Comparison of ENCODE assay signal across 1 cellular context in the genomic region with DNA sequence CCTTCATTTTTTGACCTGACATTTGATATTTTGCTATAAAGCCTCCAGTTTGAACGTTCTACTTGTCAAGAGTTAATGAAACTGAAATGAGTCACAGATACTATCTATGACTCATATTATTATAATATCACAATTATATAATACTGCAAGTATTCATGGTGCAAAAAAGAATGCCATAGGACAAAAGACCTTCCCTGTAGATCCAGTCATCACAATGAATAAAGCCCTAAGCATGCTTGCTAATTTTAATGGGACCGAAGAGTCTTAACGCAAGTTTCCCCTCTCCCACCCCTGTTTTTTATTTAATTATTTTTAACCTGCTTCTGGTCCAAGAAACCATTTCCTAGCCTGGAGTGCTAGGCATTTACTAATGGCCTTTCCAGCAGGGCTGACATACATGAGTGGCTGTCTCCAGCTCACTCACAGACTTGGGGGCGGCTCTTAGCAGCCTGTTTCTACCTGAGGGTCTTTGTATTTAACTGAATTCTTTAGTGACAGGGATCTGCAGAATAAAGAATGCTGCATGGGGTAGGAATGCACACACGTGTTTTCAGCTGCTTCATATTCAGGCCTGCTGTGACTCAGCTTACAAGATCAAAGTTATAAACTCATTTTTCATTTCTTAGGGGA.
TF ChIP-seq lines count a peak whose summit lies in the region.

No MANE protein-coding gene starts in this region.

TF ChIP-seq in HepG2, 621 proteins besides CTCF, POLR2A, EP300 and RAD21 (continued from another document):
- TF ChIP-seq, protein P1, sequence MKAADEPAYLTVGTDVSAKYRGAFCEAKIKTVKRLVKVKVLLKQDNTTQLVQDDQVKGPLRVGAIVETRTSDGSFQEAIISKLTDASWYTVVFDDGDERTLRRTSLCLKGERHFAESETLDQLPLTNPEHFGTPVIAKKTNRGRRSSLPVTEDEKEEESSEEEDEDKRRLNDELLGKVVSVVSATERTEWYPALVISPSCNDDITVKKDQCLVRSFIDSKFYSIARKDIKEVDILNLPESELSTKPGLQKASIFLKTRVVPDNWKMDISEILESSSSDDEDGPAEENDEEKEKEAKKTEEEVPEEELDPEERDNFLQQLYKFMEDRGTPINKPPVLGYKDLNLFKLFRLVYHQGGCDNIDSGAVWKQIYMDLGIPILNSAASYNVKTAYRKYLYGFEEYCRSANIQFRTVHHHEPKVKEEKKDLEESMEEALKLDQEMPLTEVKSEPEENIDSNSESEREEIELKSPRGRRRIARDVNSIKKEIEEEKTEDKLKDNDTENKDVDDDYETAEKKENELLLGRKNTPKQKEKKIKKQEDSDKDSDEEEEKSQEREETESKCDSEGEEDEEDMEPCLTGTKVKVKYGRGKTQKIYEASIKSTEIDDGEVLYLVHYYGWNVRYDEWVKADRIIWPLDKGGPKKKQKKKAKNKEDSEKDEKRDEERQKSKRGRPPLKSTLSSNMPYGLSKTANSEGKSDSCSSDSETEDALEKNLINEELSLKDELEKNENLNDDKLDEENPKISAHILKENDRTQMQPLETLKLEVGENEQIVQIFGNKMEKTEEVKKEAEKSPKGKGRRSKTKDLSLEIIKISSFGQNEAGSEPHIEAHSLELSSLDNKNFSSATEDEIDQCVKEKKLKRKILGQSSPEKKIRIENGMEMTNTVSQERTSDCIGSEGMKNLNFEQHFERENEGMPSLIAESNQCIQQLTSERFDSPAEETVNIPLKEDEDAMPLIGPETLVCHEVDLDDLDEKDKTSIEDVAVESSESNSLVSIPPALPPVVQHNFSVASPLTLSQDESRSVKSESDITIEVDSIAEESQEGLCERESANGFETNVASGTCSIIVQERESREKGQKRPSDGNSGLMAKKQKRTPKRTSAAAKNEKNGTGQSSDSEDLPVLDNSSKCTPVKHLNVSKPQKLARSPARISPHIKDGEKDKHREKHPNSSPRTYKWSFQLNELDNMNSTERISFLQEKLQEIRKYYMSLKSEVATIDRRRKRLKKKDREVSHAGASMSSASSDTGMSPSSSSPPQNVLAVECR (CRISPR knock-in tag; IDR thresholded peaks at IDR 0.05; ENCODE audit: borderline replicate concordance): no peak
- TF ChIP-seq, protein P2, sequence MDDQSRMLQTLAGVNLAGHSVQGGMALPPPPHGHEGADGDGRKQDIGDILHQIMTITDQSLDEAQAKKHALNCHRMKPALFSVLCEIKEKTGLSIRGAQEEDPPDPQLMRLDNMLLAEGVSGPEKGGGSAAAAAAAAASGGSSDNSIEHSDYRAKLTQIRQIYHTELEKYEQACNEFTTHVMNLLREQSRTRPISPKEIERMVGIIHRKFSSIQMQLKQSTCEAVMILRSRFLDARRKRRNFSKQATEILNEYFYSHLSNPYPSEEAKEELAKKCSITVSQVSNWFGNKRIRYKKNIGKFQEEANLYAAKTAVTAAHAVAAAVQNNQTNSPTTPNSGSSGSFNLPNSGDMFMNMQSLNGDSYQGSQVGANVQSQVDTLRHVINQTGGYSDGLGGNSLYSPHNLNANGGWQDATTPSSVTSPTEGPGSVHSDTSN (CRISPR knock-in tag; IDR thresholded peaks at IDR 0.05; ENCODE audit: borderline replicate concordance): no peak
- no peak for TF ChIP-seq ZNF75D (CRISPR knock-in tag; IDR thresholded peaks at IDR 0.05; ENCODE audit: borderline replicate concordance)
